Comparison of ENCODE assay signal across 13 cellular contexts in the genomic region with DNA sequence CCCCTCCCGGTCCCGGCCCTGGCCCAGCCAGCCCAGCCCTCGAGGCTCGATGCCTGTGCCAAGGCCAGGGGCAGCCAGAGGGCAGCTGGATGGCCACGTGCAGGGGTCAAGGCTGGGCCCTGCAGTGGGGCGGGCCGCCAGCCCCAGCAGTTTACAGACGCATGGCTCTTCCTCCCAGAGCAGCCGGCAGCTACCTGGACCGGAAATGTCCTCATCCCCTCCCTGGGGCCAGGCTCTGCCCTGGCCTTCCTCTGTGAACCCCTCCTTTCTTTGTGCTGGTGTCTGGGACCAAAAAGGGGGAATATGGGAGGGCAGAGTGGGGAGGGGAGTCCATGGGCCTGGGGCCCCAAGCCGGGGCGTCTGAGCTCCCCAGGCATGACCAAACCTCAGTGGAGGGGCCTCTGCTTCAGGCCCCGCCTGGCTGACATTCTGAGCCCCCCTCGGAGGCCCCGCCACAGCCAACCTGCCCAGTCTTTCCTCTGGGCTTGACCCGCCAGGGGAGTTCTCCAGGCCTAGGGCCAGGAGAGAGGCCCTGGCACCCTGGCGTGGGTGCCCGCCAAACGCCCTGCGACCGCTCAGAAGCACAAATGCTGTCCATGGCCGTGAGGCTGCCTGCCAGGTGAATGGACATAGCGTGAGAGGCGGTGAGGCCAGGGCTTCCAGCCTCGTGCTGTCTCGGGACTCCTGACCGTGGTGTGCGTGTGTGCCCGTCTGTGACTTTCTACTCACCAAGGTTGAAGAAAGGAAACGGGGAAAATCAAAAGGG. TPM values are rescaled to one million over a fixed set of nuclear protein-coding genes. Genes with fewer than 3 reads are reported as not detected.
DNase-seq lines count a peak whose midpoint lies in the region; ATAC-seq and TF ChIP-seq lines count a peak whose summit lies in the region.
"Had no signal": no experiment of that assay in that cellular context is flagged by ENCODE, and none has a peak within 500 bp of the region (broad histone marks: within the 10 kb centered on the region; RNA-seq: fewer than 3 reads in every experiment).

No MANE protein-coding gene starts in this region.

- H3K27ac ChIP-seq in Panc1 (ENCODE audit: low read length) (peak overlapping the region; percentile 11), lower lobe of right lung (no peak overlapping the region), spleen (peak overlapping the region in 6 of 8 donors; percentile 49 to 72 (median 62))

- TF ChIP-seq POLR2A in spleen (IDR thresholded peaks at IDR 0.05): no peak
- TF ChIP-seq POLR2A in GM18505 (IDR thresholded peaks at IDR 0.05; ENCODE audit: borderline replicate concordance, extremely low read depth, insufficient read depth, insufficient read length): no peak

- intact Hi-C loops in Panc1 (cut with micrococcal nuclease; ENCODE audit: unreplicated experiment): no loop called here
- intact Hi-C loops in lower lobe of right lung (cut with DNase I): no loop called here
- intact Hi-C loops in spleen (cut with DNase I; ENCODE audit: low total_unique reads): no loop called here

- ATAC-seq in Panc1: peak; percentile 40
- ATAC-seq in esophagus mucosa: peak; percentile 43
- ATAC-seq in lower lobe of right lung: peak; percentile 22 to 31
- ATAC-seq in GM18505 (IDR thresholded peaks at IDR 0.05; ENCODE audit: unreplicated experiment): no peak
- no peak for ATAC-seq in HG02798 (IDR thresholded peaks at IDR 0.05; ENCODE audit: poor library complexity, unreplicated experiment)
- ATAC-seq: activated T-cell treated with anti-CD3 and anti-CD28 coated beads, Interleukin-2, amount 50 U/mL, for 4 hours had no signal

- H3K4me3 ChIP-seq in Panc1 (ENCODE audit: low read depth in 2 of 2, low read length in 2 of 2) (no peak overlapping the region), lower lobe of right lung (no peak overlapping the region), spleen (no peak overlapping the region)

- CTCF ChIA-PET in Panc1 (lab: Charles Lee): no interaction called here

- POLR2A ChIA-PET in Panc1 (lab: Charles Lee): no interaction called here

- no peaks in the 10 kb centered on the region; the same call in 1 of the 2 replicates for H3K36me3 ChIP-seq in Panc1 (ENCODE audit: control insufficient read depth, insufficient read depth, low read length)
- H3K36me3 ChIP-seq in lower lobe of right lung: peaks cover 19% of the 10 kb centered on the region
- H3K36me3 ChIP-seq in spleen: peaks cover 0 to 53% (median 29%) of the 10 kb centered on the region in 6 donors

- H3K4me1 ChIP-seq in Panc1 (ENCODE audit: control insufficient read depth, insufficient read depth, low read length) (peaks cover 23% of the 10 kb centered on the region), lower lobe of right lung (peaks cover 12% of the 10 kb centered on the region), spleen (peaks cover 3 to 43% (median 26%) of the 10 kb centered on the region in 6 donors)

- 64 to 84% (median 69%) methylated on average over 21 to 30 of the region's 30 CpGs for WGBS in spleen, 5 donors

- H3K27me3 ChIP-seq in Panc1 (ENCODE audit: control insufficient read depth, insufficient read depth, low read length): no peaks in the 10 kb centered on the region
- H3K27me3 ChIP-seq in lower lobe of right lung (ENCODE audit: low read depth): peaks cover 8% of the 10 kb centered on the region
- H3K27me3 ChIP-seq in spleen (replicated peaks in 1 of 7): no peaks in the 10 kb centered on the region

- BruUV-seq in Panc1 (replicated peaks; lab: Mats Ljungman, UMichigan): no TSS peak

- TF ChIP-seq CTCF in Panc1 (IDR thresholded peaks at IDR 0.05) (no peak), lower lobe of right lung (IDR thresholded peaks at IDR 0.05) (no peak), spleen (IDR thresholded peaks at IDR 0.05 in 8 of 11, conservative IDR thresholded peaks at IDR 0.05 in 3 of 11) (no peak)

- in situ Hi-C loops in Panc1 (cut with HindIII; ENCODE audit: low pct_unique_long_range_greater_than_20kb, low sequenced_read_pairs): no loop called here

- H3K9me3 ChIP-seq in Panc1 (ENCODE audit: control insufficient read depth, insufficient read depth, low read depth, low read length) (no peaks in the 10 kb centered on the region), lower lobe of right lung (no peaks in the 10 kb centered on the region), spleen (no peaks in the 10 kb centered on the region)

- DNase-seq in Panc1 (ENCODE audit: low read depth, low spot score) (no peak), lower lobe of right lung (peak; percentile 54), spleen (peak; percentile 83), glomerular visceral epithelial cell (ENCODE audit: extremely low spot score) (no peak)
- DNase-seq in activated CD8-positive, alpha-beta memory T cell treated with anti-CD3 and anti-CD28 coated beads for 24 hours: no peak
- DNase-seq: activated CD4-positive, alpha-beta T cell treated with anti-CD3 and anti-CD28 coated beads, Interleukin-2, amount 10 ng/mL, durations not matched to agents 7 days and 5 days; activated T-cell treated with anti-CD3 and anti-CD28 coated beads, Interleukin-2, amount 50 U/mL, for 4 hours; NCI-H1694 treated with DMSO at 0.1 percent for 48 hours; NCI-H510A treated with DMSO at 0.1 percent for 48 hours; T1000 had no signal

RNA-seq across cellular contexts. Expression of a gene that starts 24.7 kb away (rescaled TPM):
- total RNA-seq in Panc1 (2021; ENCODE audit: unreplicated experiment) (0.57 TPM), esophagus mucosa (0.12 TPM), lower lobe of right lung (0.47 TPM), spleen (1 to 10 TPM in 6 of 7 donors, under 1 TPM in 1; 0.97 to 3.4 (median 1.9) TPM)
- polyA plus RNA-seq in Panc1 (2012; ENCODE audit: insufficient read length): 0.91 TPM
- polyA plus RNA-seq in spleen: 1 to 10 TPM in 1 of 3 donors, under 1 TPM in 2; 0.20 to 1.6 (median 0.57) TPM

RNA-seq across cellular contexts. Expression of a gene that starts 31.5 kb away (rescaled TPM):
- total RNA-seq in Panc1 (2021; ENCODE audit: unreplicated experiment) (278 TPM), esophagus mucosa (11.7 TPM), lower lobe of right lung (51.7 TPM), spleen (100 to 1,000 TPM in 2 of 7 donors, 10 to 100 TPM in 5; 62.6 to 158 (median 86.0) TPM)
- 421 TPM for polyA plus RNA-seq in Panc1 (2012; ENCODE audit: insufficient read length)
- polyA plus RNA-seq in spleen: 10 to 100 TPM; 11.9 to 33.0 (median 13.1) TPM

Comparison
In these comparisons a context has a peak if more than half of its experiments do, and no peak if none do; other contexts are left out.
1. ATAC-seq: peak in Panc1 (single experiment), esophagus mucosa (single experiment) and lower lobe of right lung (2 of 2); none in GM18505 (single experiment) and HG02798 (single experiment).
2. DNase-seq: peak in lower lobe of right lung (single experiment) and spleen (single experiment); none in Panc1 (single experiment), activated CD8-positive, alpha-beta memory T cell treated with anti-CD3 and anti-CD28 coated beads for 24 hours (single experiment) and glomerular visceral epithelial cell (single experiment).